ENCODE assay signal across 19 cellular contexts in the genomic region with DNA sequence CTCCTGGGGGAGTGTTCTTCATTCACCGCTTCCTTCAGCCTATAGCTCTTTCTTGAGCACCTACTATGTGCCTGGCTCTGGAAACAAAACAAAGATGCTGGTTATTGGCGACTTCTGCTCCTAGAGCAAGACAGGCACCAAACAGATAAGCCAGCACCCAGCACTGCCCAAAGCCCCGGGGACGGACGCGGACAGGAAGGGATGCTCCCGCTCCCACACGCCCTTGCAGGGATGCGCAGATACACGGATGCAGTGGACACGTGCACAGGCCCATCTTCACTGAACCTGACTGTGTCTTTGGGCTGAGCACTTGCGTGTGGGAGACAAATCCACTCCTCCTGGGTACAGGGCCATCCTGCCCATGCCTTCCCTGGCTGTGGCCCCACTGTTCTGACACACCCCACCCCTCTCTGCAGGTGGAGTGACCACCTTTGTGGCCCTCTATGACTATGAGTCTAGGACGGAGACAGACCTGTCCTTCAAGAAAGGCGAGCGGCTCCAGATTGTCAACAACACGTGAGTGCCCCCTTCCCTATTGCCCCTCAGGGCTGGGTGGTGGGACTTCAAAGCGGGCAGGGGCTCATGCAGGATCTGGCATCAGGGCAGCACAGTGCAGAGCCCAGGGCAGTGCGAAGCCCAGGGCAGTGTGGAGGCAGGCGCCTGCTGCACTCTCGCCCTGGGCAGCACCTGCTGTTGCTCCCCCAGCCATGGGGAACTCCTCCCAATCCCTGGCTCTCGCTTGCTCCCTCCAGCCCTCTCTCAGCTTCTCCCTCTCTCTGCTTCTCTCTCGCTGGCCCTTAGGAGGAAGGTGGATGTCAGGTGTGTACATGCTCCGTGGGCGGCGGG. TPM values are rescaled to one million over a fixed set of nuclear protein-coding genes. Genes with fewer than 3 reads are reported as not detected.
A peak's percentile ranks its signal among the peaks of the same experiment; 100 is the strongest.
DNase-seq lines count a peak whose midpoint lies in the region; ATAC-seq and TF ChIP-seq lines count a peak whose summit lies in the region.
"Had no signal": no experiment of that assay in that cellular context is flagged by ENCODE, and none has a peak within 500 bp of the region (broad histone marks: within the 10 kb centered on the region; RNA-seq: fewer than 3 reads in every experiment).

No MANE protein-coding gene starts in this region.

- H3K4me3 ChIP-seq in GM06990 (replicated peaks; ENCODE audit: low read depth, low read length) (no peak overlapping the region), coronary artery (no peak overlapping the region), neural progenitor cell (no peak overlapping the region)
- H3K4me3 ChIP-seq: body of pancreas had no signal

- no peak overlapping the region for H3K9ac ChIP-seq in neural progenitor cell

- no peaks in the 10 kb centered on the region for H3K79me2 ChIP-seq in neural progenitor cell (ENCODE audit: low read depth)

- H2AFZ ChIP-seq in neural progenitor cell (replicated peaks) = no peak overlapping the region

- no peak overlapping the region for H3K27ac ChIP-seq in coronary artery
- no peak overlapping the region for H3K27ac ChIP-seq in neural progenitor cell
- H3K27ac ChIP-seq: body of pancreas, neutrophil had no signal

- H3F3A ChIP-seq in neural progenitor cell (ENCODE audit: low read depth) = peaks cover 22% of the 10 kb centered on the region

- H3K36me3 Mint-ChIP-seq in neural progenitor cell = peaks cover 11% of the 10 kb centered on the region
- H3K36me3 Mint-ChIP-seq: activated naive CD4-positive, alpha-beta T cell treated with anti-CD3 and anti-CD28 coated beads, Interleukin-2, amount 50 U/mL, for 72 hours had no signal

- H3K9me3 Mint-ChIP-seq in neural progenitor cell = no peaks in the 10 kb centered on the region
- H3K9me3 Mint-ChIP-seq: activated naive CD4-positive, alpha-beta T cell treated with anti-CD3 and anti-CD28 coated beads, Interleukin-2, amount 50 U/mL, for 72 hours; mesothelial cell of epicardium had no signal

- H3K27me3 ChIP-seq in GM06990 (replicated peaks; ENCODE audit: control insufficient read depth, insufficient read depth, low read length) (no peaks in the 10 kb centered on the region), neural progenitor cell (no peaks in the 10 kb centered on the region)
- H3K27me3 ChIP-seq: body of pancreas had no signal

- no peaks in the 10 kb centered on the region for H3K9me3 ChIP-seq in neural progenitor cell (ENCODE audit: low read depth)
- H3K9me3 ChIP-seq: body of pancreas, Caco-2, neutrophil had no signal

- no peaks in the 10 kb centered on the region for H3K4me1 ChIP-seq in neural progenitor cell

- no peak overlapping the region for H3K4me2 ChIP-seq in neural progenitor cell

- H3K36me3 ChIP-seq in GM06990 (ENCODE audit: control insufficient read depth, insufficient read depth, low read length) (peaks cover 45% of the 10 kb centered on the region), neural progenitor cell (no peaks in the 10 kb centered on the region)
- H3K36me3 ChIP-seq: neutrophil had no signal

- no peak overlapping the region for H3K4me3 Mint-ChIP-seq in neural progenitor cell
- H3K4me3 Mint-ChIP-seq: mesothelial cell of epicardium had no signal

- H3K27me3 Mint-ChIP-seq in neural progenitor cell (ENCODE audit: insufficient read depth, low read depth) = peaks cover 8% of the 10 kb centered on the region

- TF ChIP-seq CTCF in GM06990 (IDR thresholded peaks at IDR 0.05; ENCODE audit: insufficient read depth, low read length, poor library complexity, severe bottlenecking) (no peak), coronary artery (IDR thresholded peaks at IDR 0.05) (no peak), neural progenitor cell (IDR thresholded peaks at IDR 0.05) (no peak)

- DNase-seq in 8988T = peak; percentile 5
- peak; percentile 13 for DNase-seq in GM06990 (ENCODE audit: extremely low read depth, insufficient read length)
- DNase-seq in coronary artery (ENCODE audit: low spot score) = peak; percentile 66
- DNase-seq in neural progenitor cell (ENCODE audit: low spot score) = no peak
- DNase-seq: activated CD4-positive, alpha-beta T cell treated with anti-CD3 and anti-CD28 coated beads, Interleukin-2, amount 50 U/mL, for 4 hours; foreskin melanocyte; NCI-H1105 treated with DMSO at 0.1 percent for 48 hours; NCI-H2107; NCI-H524 treated with DMSO at 0.1 percent for 48 hours; retina had no signal

- peak overlapping the region; percentile 53 for H3K27ac Mint-ChIP-seq in neural progenitor cell
- H3K27ac Mint-ChIP-seq: mesothelial cell of epicardium had no signal

- H4K20me1 ChIP-seq in neural progenitor cell (ENCODE audit: low read depth) = peaks cover 13% of the 10 kb centered on the region

- ATAC-seq in GM19035 (IDR thresholded peaks at IDR 0.05; ENCODE audit: unreplicated experiment) (no peak), HG03442 (IDR thresholded peaks at IDR 0.05; ENCODE audit: unreplicated experiment) (no peak), GM18858 (IDR thresholded peaks at IDR 0.05; ENCODE audit: unreplicated experiment) (no peak), HG03045 (IDR thresholded peaks at IDR 0.05; ENCODE audit: unreplicated experiment) (no peak)

- H3K4me1 Mint-ChIP-seq in neural progenitor cell = peaks cover 23% of the 10 kb centered on the region

RNA-seq across cellular contexts. Expression of a gene that starts 39.9 kb away (rescaled TPM):
- total RNA-seq in neural progenitor cell (ENCODE audit: low replicate concordance) = 15.4 and 47.4 TPM in 2 replicates
